1 cellular context compared by ENCODE assay signal in the genomic region with DNA sequence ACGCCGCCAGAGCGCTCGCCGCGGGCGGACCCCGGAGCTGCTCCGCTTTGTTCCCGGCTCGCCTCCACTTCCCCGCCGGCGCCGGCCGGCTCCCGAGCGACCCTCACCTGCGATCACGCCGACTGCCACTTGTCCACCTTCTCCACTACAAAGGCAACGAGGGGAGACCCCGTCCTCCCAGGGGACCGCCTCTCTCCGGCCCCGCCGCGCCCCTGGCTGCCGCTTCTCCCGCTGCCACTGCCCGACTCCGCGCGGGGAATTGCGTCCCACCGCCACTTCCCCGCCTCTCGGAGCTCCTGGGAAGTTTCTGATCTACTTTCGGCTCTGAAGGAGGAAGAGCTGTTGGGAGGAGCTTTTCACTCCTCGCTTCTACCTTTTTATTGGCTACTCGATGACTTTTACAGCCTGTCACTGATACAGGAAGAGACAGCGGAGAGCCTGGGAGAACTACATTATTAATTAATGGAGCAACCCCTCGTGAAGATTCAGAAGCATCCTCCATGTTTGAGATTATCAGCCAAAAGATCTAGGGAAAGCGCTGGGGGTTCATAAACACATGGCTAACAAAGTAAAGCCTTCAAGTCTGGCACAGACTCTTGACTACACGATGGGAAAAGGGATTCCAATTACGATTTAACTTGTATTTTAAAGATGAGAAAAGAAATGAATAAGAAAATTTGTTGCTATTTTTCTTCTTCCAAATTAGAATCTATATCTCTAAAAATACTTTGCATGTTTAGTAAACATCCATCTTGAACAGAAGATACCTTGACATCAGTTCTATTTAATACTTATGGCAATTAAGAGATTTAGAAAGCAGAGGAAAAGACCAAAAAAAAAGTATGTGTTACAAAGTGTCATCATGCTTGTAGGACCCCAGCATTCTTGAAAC.
TF ChIP-seq lines count a peak whose summit lies in the region.

A gene with protein sequence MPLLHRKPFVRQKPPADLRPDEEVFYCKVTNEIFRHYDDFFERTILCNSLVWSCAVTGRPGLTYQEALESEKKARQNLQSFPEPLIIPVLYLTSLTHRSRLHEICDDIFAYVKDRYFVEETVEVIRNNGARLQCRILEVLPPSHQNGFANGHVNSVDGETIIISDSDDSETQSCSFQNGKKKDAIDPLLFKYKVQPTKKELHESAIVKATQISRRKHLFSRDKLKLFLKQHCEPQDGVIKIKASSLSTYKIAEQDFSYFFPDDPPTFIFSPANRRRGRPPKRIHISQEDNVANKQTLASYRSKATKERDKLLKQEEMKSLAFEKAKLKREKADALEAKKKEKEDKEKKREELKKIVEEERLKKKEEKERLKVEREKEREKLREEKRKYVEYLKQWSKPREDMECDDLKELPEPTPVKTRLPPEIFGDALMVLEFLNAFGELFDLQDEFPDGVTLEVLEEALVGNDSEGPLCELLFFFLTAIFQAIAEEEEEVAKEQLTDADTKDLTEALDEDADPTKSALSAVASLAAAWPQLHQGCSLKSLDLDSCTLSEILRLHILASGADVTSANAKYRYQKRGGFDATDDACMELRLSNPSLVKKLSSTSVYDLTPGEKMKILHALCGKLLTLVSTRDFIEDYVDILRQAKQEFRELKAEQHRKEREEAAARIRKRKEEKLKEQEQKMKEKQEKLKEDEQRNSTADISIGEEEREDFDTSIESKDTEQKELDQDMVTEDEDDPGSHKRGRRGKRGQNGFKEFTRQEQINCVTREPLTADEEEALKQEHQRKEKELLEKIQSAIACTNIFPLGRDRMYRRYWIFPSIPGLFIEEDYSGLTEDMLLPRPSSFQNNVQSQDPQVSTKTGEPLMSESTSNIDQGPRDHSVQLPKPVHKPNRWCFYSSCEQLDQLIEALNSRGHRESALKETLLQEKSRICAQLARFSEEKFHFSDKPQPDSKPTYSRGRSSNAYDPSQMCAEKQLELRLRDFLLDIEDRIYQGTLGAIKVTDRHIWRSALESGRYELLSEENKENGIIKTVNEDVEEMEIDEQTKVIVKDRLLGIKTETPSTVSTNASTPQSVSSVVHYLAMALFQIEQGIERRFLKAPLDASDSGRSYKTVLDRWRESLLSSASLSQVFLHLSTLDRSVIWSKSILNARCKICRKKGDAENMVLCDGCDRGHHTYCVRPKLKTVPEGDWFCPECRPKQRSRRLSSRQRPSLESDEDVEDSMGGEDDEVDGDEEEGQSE (N-terminal part only) (minus strand): TSS at position 330 of the 892 bp plus-strand sequence. CDS start 756 bp downstream, outside the sequence.

TF ChIP-seq in SK-N-SH, 30 proteins besides CTCF, POLR2A, EP300 and RAD21 (continued from another document):
- TF ChIP-seq, protein P1, sequence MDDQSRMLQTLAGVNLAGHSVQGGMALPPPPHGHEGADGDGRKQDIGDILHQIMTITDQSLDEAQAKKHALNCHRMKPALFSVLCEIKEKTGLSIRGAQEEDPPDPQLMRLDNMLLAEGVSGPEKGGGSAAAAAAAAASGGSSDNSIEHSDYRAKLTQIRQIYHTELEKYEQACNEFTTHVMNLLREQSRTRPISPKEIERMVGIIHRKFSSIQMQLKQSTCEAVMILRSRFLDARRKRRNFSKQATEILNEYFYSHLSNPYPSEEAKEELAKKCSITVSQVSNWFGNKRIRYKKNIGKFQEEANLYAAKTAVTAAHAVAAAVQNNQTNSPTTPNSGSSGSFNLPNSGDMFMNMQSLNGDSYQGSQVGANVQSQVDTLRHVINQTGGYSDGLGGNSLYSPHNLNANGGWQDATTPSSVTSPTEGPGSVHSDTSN (IDR thresholded peaks at IDR 0.05), result peak; percentile 72
- TF ChIP-seq, protein P2, sequence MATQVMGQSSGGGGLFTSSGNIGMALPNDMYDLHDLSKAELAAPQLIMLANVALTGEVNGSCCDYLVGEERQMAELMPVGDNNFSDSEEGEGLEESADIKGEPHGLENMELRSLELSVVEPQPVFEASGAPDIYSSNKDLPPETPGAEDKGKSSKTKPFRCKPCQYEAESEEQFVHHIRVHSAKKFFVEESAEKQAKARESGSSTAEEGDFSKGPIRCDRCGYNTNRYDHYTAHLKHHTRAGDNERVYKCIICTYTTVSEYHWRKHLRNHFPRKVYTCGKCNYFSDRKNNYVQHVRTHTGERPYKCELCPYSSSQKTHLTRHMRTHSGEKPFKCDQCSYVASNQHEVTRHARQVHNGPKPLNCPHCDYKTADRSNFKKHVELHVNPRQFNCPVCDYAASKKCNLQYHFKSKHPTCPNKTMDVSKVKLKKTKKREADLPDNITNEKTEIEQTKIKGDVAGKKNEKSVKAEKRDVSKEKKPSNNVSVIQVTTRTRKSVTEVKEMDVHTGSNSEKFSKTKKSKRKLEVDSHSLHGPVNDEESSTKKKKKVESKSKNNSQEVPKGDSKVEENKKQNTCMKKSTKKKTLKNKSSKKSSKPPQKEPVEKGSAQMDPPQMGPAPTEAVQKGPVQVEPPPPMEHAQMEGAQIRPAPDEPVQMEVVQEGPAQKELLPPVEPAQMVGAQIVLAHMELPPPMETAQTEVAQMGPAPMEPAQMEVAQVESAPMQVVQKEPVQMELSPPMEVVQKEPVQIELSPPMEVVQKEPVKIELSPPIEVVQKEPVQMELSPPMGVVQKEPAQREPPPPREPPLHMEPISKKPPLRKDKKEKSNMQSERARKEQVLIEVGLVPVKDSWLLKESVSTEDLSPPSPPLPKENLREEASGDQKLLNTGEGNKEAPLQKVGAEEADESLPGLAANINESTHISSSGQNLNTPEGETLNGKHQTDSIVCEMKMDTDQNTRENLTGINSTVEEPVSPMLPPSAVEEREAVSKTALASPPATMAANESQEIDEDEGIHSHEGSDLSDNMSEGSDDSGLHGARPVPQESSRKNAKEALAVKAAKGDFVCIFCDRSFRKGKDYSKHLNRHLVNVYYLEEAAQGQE (IDR thresholded peaks at IDR 0.05; ENCODE audit: low read depth, low read length), result peak; percentile 64; the same call in 1 of the 2 replicates
- peak; percentile 58 for TF ChIP-seq RFX5 (IDR thresholded peaks at IDR 0.05; ENCODE audit: low read length)
- TF ChIP-seq MXI1 (IDR thresholded peaks at IDR 0.05; ENCODE audit: low read depth, low read length), result peak; percentile 90
- TF ChIP-seq GABPA (IDR thresholded peaks at IDR 0.05; ENCODE audit: low read depth), result 0 out of 2 replicates have a peak, but pooled peaks have one; percentile 23
- TF ChIP-seq SIN3A (IDR thresholded peaks at IDR 0.05; ENCODE audit: borderline replicate concordance, low read depth, low read length), result peak; percentile 82; the same call in 1 of the 2 replicates
- TF ChIP-seq, protein P3, sequence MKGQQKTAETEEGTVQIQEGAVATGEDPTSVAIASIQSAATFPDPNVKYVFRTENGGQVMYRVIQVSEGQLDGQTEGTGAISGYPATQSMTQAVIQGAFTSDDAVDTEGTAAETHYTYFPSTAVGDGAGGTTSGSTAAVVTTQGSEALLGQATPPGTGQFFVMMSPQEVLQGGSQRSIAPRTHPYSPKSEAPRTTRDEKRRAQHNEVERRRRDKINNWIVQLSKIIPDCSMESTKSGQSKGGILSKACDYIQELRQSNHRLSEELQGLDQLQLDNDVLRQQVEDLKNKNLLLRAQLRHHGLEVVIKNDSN (IDR thresholded peaks at IDR 0.05; ENCODE audit: borderline replicate concordance, low read depth), result no peak
- no peak for TF ChIP-seq NFIC (IDR thresholded peaks at IDR 0.05; ENCODE audit: borderline replicate concordance)
- no peak for TF ChIP-seq FOSL2 (IDR thresholded peaks at IDR 0.05; ENCODE audit: borderline replicate concordance, low read depth)
- TF ChIP-seq YY1 (IDR thresholded peaks at IDR 0.05; ENCODE audit: low read depth), result peak; percentile 78
- TF ChIP-seq, protein P4, sequence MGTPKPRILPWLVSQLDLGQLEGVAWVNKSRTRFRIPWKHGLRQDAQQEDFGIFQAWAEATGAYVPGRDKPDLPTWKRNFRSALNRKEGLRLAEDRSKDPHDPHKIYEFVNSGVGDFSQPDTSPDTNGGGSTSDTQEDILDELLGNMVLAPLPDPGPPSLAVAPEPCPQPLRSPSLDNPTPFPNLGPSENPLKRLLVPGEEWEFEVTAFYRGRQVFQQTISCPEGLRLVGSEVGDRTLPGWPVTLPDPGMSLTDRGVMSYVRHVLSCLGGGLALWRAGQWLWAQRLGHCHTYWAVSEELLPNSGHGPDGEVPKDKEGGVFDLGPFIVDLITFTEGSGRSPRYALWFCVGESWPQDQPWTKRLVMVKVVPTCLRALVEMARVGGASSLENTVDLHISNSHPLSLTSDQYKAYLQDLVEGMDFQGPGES (IDR thresholded peaks at IDR 0.05; ENCODE audit: low read depth, low read length), result no peak
- TF ChIP-seq TAF1 (IDR thresholded peaks at IDR 0.05; ENCODE audit: borderline replicate concordance, low read depth, low read length), result peak; percentile 93
- TF ChIP-seq POLR2AphosphoS5 (IDR thresholded peaks at IDR 0.05; ENCODE audit: low read depth, low read length), result peak; percentile 98
- TF ChIP-seq, protein P5, sequence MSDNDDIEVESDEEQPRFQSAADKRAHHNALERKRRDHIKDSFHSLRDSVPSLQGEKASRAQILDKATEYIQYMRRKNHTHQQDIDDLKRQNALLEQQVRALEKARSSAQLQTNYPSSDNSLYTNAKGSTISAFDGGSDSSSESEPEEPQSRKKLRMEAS (IDR thresholded peaks at IDR 0.05; ENCODE audit: low read depth), result peak; percentile 32; the same call in 1 of the 2 replicates
- TF ChIP-seq, protein P6, sequence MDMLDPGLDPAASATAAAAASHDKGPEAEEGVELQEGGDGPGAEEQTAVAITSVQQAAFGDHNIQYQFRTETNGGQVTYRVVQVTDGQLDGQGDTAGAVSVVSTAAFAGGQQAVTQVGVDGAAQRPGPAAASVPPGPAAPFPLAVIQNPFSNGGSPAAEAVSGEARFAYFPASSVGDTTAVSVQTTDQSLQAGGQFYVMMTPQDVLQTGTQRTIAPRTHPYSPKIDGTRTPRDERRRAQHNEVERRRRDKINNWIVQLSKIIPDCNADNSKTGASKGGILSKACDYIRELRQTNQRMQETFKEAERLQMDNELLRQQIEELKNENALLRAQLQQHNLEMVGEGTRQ (IDR thresholded peaks at IDR 0.05; ENCODE audit: borderline replicate concordance, low read depth, low read length), result no peak
- no peak for TF ChIP-seq MEF2A (IDR thresholded peaks at IDR 0.05; ENCODE audit: borderline replicate concordance, low read depth)
- peak; percentile 71 for TF ChIP-seq GATA2 (CRISPR knock-in tag; IDR thresholded peaks at IDR 0.05)
- TF ChIP-seq FOXM1 (IDR thresholded peaks at IDR 0.05; ENCODE audit: low read depth), result no peak
- TF ChIP-seq ELF1 (IDR thresholded peaks at IDR 0.05), result peak; percentile 67; the same call in 1 of the 2 replicates
- no peak for TF ChIP-seq FOXJ3 (CRISPR knock-in tag; IDR thresholded peaks at IDR 0.05)
- TF ChIP-seq RCOR1 (IDR thresholded peaks at IDR 0.05; ENCODE audit: low read length), result no peak
